ENCODE assay signal across 20 cellular contexts in the genomic region with DNA sequence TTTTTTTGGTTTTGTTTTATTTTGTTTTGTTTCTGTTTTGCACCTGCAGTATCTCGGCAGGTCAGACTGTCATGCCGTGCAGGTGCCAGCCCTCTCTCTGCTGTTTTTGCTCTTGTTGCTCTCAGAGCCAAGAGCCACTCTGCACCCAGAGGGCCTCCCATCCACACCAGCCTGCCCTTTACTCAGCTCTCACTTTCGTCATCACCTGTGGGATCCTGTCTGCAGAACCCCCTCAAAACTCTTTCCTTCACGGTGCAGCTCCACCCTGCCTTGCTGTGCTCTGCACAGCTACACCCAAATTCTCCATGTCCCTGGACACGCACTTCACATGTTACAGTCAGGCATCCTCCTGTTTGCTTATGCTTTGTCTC. TPM values are rescaled to one million over a fixed set of nuclear protein-coding genes. Genes with fewer than 3 reads are reported as not detected.
DNase-seq lines count a peak whose midpoint lies in the region; ATAC-seq and TF ChIP-seq lines count a peak whose summit lies in the region.
"Had no signal": no experiment of that assay in that cellular context is flagged by ENCODE, and none has a peak within 500 bp of the region (broad histone marks: within the 10 kb centered on the region; RNA-seq: fewer than 3 reads in every experiment).

No MANE protein-coding gene starts in this region.

- TF ChIP-seq POLR2A in heart left ventricle (IDR thresholded peaks at IDR 0.05): no peak
- TF ChIP-seq POLR2A in upper lobe of left lung (IDR thresholded peaks at IDR 0.05): no peak

- 69 to 82% (median 75%) methylated on average over 5 of the region's 5 CpGs for WGBS in heart left ventricle, 4 donors
- WGBS in upper lobe of left lung, 2 donors: 51 to 62% methylated on average over 5 of the region's 5 CpGs

- ATAC-seq in heart left ventricle: no peak
- ATAC-seq in upper lobe of left lung (ENCODE audit: low FRiP score in 2 of 2): no peak
- ATAC-seq in HG02759 (IDR thresholded peaks at IDR 0.05; ENCODE audit: unreplicated experiment): no peak
- ATAC-seq: natural killer cell treated with Interleukin-12 subunit alpha and Interleukin-12 subunit beta and Interleukin-15 and Interleukin-18, amount 100 ng/mL, for 72 hours; Panc1 had no signal

- TF ChIP-seq CTCF in heart left ventricle (IDR thresholded peaks at IDR 0.05): no peak
- no peak for TF ChIP-seq CTCF in upper lobe of left lung (IDR thresholded peaks at IDR 0.05)

- H3K27ac ChIP-seq in heart left ventricle (peak overlapping the region in 4 of 12 donors; percentile 24 to 85 (median 68)), muscle layer of colon (ENCODE audit: low read depth, low read length) (peak overlapping the region; percentile 95), upper lobe of left lung (peak overlapping the region; percentile 64 to 88 (median 80))

- H3K4me1 ChIP-seq in heart left ventricle: peaks cover 0 to 30% (median 7%) of the 10 kb centered on the region in 12 donors
- peaks cover 36% of the 10 kb centered on the region for H3K4me1 ChIP-seq in muscle layer of colon (ENCODE audit: insufficient read depth, low read length)
- peaks cover 9 to 25% (median 11%) of the 10 kb centered on the region in 4 donors for H3K4me1 ChIP-seq in upper lobe of left lung
- H3K4me1 ChIP-seq: HAP-1 had no signal

- DNase-seq in heart left ventricle: no peak
- DNase-seq in cardiac septum (ENCODE audit: low spot score): no peak
- no peak for DNase-seq in upper lobe of left lung
- DNase-seq in DMS153 treated with DMSO at 0.1 percent for 48 hours (lab: John Stamatoyannopoulos, UW; ENCODE audit: unreplicated experiment): no peak
- DNase-seq: 8988T; activated CD4-positive, alpha-beta T cell treated with anti-CD3 and anti-CD28 coated beads, Interleukin-2, amount 50 U/mL, for 4 hours; activated naive CD8-positive, alpha-beta T cell treated with anti-CD3 and anti-CD28 coated beads for 36 hours; activated T-cell treated with anti-CD3 and anti-CD28 coated beads, Interleukin-2, amount 50 U/mL, for 48 hours; C1 segment of cervical spinal cord; central memory CD4-positive, alpha-beta T cell; DMS153; foreskin fibroblast; NCI-H2081; NCI-H526 treated with DMSO at 0.1 percent for 48 hours; stimulated activated CD4-positive, alpha-beta T cell treated with anti-CD3 and anti-CD28 coated beads, Interleukin-1b, Interleukin-23, amount 100 ng/mL, for 48 hours had no signal

- intact Hi-C loops in heart left ventricle (cut with DNase I) (no loop called here), cardiac septum (cut with DNase I) (no loop called here)

- H3K36me3 ChIP-seq in heart left ventricle (no peaks in the 10 kb centered on the region), muscle layer of colon (ENCODE audit: insufficient read depth, low read length) (peaks cover 39% of the 10 kb centered on the region), upper lobe of left lung (no peaks in the 10 kb centered on the region)
- H3K36me3 ChIP-seq: HAP-1 had no signal

- peak overlapping the region; percentile 82 for H3K9ac ChIP-seq in muscle layer of colon (ENCODE audit: low read length)

- TF ChIP-seq EP300 in upper lobe of left lung (IDR thresholded peaks at IDR 0.05): no peak

- H3K9me3 ChIP-seq in heart left ventricle (no peaks in the 10 kb centered on the region), muscle layer of colon (ENCODE audit: low read length) (no peaks in the 10 kb centered on the region), upper lobe of left lung (no peaks in the 10 kb centered on the region)
- H3K9me3 ChIP-seq: HAP-1 had no signal

- H3K4me3 ChIP-seq in heart left ventricle (peak overlapping the region in 9 of 12 donors; percentile 0 to 56 (median 41)), muscle layer of colon (ENCODE audit: low read depth in 1 of 2, low read length in 2 of 2) (peak overlapping the region; percentile 73 to 80), upper lobe of left lung (peak overlapping the region; percentile 3 to 51 (median 44))
- H3K4me3 ChIP-seq: HAP-1 had no signal

- H3K27me3 ChIP-seq in heart left ventricle (peaks cover 0 to 4% (median 0%) of the 10 kb centered on the region in 9 donors), muscle layer of colon (ENCODE audit: control insufficient read depth in 1 of 2, insufficient read depth in 2 of 2, low read length in 2 of 2) (no peaks in the 10 kb centered on the region), upper lobe of left lung (no peaks in the 10 kb centered on the region)

RNA-seq across cellular contexts. Expression of gene AOC3, which starts 2.6 kb away (rescaled TPM):
- total RNA-seq in heart left ventricle (10 to 100 TPM in 4 of 9 donors, 1 to 10 TPM in 5; 3.9 to 55.4 (median 9.2) TPM), cardiac septum (12.9 TPM), upper lobe of left lung (100 to 1,000 TPM in 4 of 6 donors, 10 to 100 TPM in 2; 76.9 to 210 (median 111) TPM)
- polyA plus RNA-seq in heart left ventricle: 10 to 100 TPM; 10.2 to 11.8 TPM

RNA-seq across cellular contexts. Expression of gene AOC2, which starts 9.2 kb away (rescaled TPM):
- total RNA-seq in heart left ventricle: under 1 TPM; 0.21 to 0.88 (median 0.44) TPM
- under 1 TPM; 0.23 to 0.50 TPM for polyA plus RNA-seq in heart left ventricle
- 0.89 TPM for total RNA-seq in cardiac septum
- 1 to 10 TPM; 1.5 to 5.2 (median 2.9) TPM for total RNA-seq in upper lobe of left lung

RNA-seq across cellular contexts. Expression of gene PSME3, which starts 20.4 kb away (rescaled TPM):
- total RNA-seq in heart left ventricle (100 to 1,000 TPM in 1 of 9 donors, 10 to 100 TPM in 8; 59.7 to 105 (median 67.7) TPM), cardiac septum (66.9 TPM), upper lobe of left lung (100 to 1,000 TPM in 1 of 6 donors, 10 to 100 TPM in 5; 67.5 to 102 (median 75.8) TPM)
- polyA plus RNA-seq in heart left ventricle: 100 to 1,000 TPM in 1 of 2 donors, 10 to 100 TPM in 1; 47.4 to 157 TPM

RNA-seq across cellular contexts. Expression of gene BECN1, which starts 29.5 kb away (rescaled TPM):
- 10 to 100 TPM; 70.8 to 94.9 (median 79.8) TPM for total RNA-seq in heart left ventricle
- 10 to 100 TPM; 29.9 to 91.9 TPM for polyA plus RNA-seq in heart left ventricle
- 84.3 TPM for total RNA-seq in cardiac septum
- total RNA-seq in upper lobe of left lung: 100 to 1,000 TPM in 3 of 6 donors, 10 to 100 TPM in 3; 83.0 to 167 (median 101) TPM

RNA-seq across cellular contexts. Expression of gene G6PC1, which starts 47.0 kb away (rescaled TPM):
- not detected for total RNA-seq in heart left ventricle
- not detected for polyA plus RNA-seq in heart left ventricle
- not detected for total RNA-seq in cardiac septum
- not detected for total RNA-seq in upper lobe of left lung
- total RNA-seq: activated naive CD8-positive, alpha-beta T cell treated with anti-CD3 and anti-CD28 coated beads for 36 hours; natural killer cell treated with Interleukin-12 subunit alpha and Interleukin-12 subunit beta and Interleukin-15 and Interleukin-18, amount 100 ng/mL, for 72 hours had no signal
